ENCODE assay signal across 11 cellular contexts in the genomic region with DNA sequence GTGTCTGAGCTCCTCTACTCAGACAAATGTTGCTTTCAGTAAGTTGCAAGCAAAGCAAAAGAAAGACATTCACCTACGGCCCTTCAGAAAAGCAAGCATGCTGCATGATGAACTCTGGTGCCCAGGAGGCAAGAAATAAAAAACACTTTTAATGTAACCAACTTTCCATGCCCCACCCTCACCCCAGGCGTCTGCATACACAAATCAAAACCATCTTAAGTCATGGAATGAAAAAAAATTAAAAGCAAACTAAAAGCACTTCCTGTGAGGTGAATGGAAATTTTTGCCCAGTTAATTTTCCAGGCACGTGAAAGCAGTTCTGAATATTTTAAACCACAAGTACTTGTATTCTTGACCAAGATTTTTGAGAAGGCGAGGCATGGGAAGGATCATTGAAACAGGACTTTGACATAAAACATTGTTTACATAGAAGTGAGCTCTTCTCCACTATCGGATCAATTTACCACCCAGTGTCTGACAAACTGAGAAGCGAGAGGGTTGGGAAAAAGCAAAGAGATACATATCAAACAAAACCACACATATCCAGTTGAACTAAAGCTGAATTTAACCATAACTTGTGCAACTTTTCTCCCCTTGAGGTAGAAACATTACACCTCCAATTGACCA. TPM values are rescaled to one million over a fixed set of nuclear protein-coding genes. Genes with fewer than 3 reads are reported as not detected.
DNase-seq lines count a peak whose midpoint lies in the region; ATAC-seq and TF ChIP-seq lines count a peak whose summit lies in the region.
"Had no signal": no experiment of that assay in that cellular context is flagged by ENCODE, and none has a peak within 500 bp of the region (broad histone marks: within the 10 kb centered on the region; RNA-seq: fewer than 3 reads in every experiment).

No MANE protein-coding gene starts in this region.

- H3K36me3 Mint-ChIP-seq in activated naive CD4-positive, alpha-beta T cell treated with anti-CD3 and anti-CD28 coated beads, Interleukin-2, amount 10 ng/mL, durations not matched to agents 7 days and 5 days: peaks cover 30% of the 10 kb centered on the region
- no peaks in the 10 kb centered on the region for H3K36me3 Mint-ChIP-seq in osteocyte (ENCODE audit: unreplicated experiment)

- peaks cover 51% of the 10 kb centered on the region for H3K4me1 Mint-ChIP-seq in activated naive CD4-positive, alpha-beta T cell treated with anti-CD3 and anti-CD28 coated beads, Interleukin-2, amount 10 ng/mL, durations not matched to agents 7 days and 5 days
- H3K4me1 Mint-ChIP-seq in osteocyte (ENCODE audit: unreplicated experiment): peaks cover 25% of the 10 kb centered on the region
- H3K4me1 Mint-ChIP-seq: neural crest cell had no signal

- DNase-seq in activated effector memory CD4-positive, alpha-beta T cell treated with anti-CD3 and anti-CD28 coated beads, Interleukin-2, amount 50 U/mL, for 16 hours: peak; percentile 83
- no peak for DNase-seq in activated effector memory CD4-positive, alpha-beta T cell treated with Interleukin-2 at 50 U/mL for 16 hours
- DNase-seq in activated naive CD4-positive, alpha-beta T cell treated with anti-CD3 and anti-CD28 coated beads, Interleukin-2, amount 10 ng/mL, durations not matched to agents 7 days and 5 days: peak; percentile 62
- no peak for DNase-seq in osteocyte (ENCODE audit: extremely low spot score, unreplicated experiment)
- DNase-seq in SJCRH30: no peak
- DNase-seq in glomerular visceral epithelial cell (ENCODE audit: extremely low spot score): no peak
- DNase-seq in NOMO-1 treated with DMSO at 0.1 percent for 48 hours (lab: John Stamatoyannopoulos, UW; ENCODE audit: unreplicated experiment): no peak
- DNase-seq: NCI-H2029 had no signal

- no peaks in the 10 kb centered on the region for H3K27me3 Mint-ChIP-seq in activated naive CD4-positive, alpha-beta T cell treated with anti-CD3 and anti-CD28 coated beads, Interleukin-2, amount 10 ng/mL, durations not matched to agents 7 days and 5 days
- peaks cover 9% of the 10 kb centered on the region for H3K27me3 Mint-ChIP-seq in osteocyte (ENCODE audit: unreplicated experiment)

- CTCF ChIA-PET in activated naive CD4-positive, alpha-beta T cell treated with anti-CD3 and anti-CD28 coated beads, Interleukin-2, amount 10 ng/mL, durations not matched to agents 7 days and 5 days (lab: Charles Lee): interaction anchor here (0.6 to 2.3 kb wide), 6 partner anchors 10 to 225 kb away, joined by 3 to 16 read pairs (median 4); no protein-coding TSS in a partner anchor

- no peaks in the 10 kb centered on the region for H3K4me1 ChIP-seq in SJCRH30

- H3K27ac Mint-ChIP-seq in activated naive CD4-positive, alpha-beta T cell treated with anti-CD3 and anti-CD28 coated beads, Interleukin-2, amount 10 ng/mL, durations not matched to agents 7 days and 5 days: peak overlapping the region; percentile 96
- peak overlapping the region; percentile 85 for H3K27ac Mint-ChIP-seq in osteocyte (ENCODE audit: unreplicated experiment)

- H3K27me3 ChIP-seq in SJCRH30: no peaks in the 10 kb centered on the region
- H3K27me3 ChIP-seq: suprapubic skin had no signal

- ATAC-seq in HG03175 (IDR thresholded peaks at IDR 0.05; ENCODE audit: unreplicated experiment): no peak

- H3K9me3 Mint-ChIP-seq in activated naive CD4-positive, alpha-beta T cell treated with anti-CD3 and anti-CD28 coated beads, Interleukin-2, amount 10 ng/mL, durations not matched to agents 7 days and 5 days: peaks cover 2% of the 10 kb centered on the region
- H3K9me3 Mint-ChIP-seq in osteocyte (ENCODE audit: unreplicated experiment): no peaks in the 10 kb centered on the region
- H3K9me3 Mint-ChIP-seq: neural crest cell had no signal

- no peaks in the 10 kb centered on the region; the same call in 1 of the 2 replicates for H3K9me3 ChIP-seq in SJCRH30 (replicated peaks)
- H3K9me3 ChIP-seq: suprapubic skin had no signal

- TF ChIP-seq CTCF in osteocyte (IDR thresholded peaks at IDR 0.05): no peak

- H3K36me3 ChIP-seq in SJCRH30: no peaks in the 10 kb centered on the region
- H3K36me3 ChIP-seq: suprapubic skin had no signal

- H3K27ac ChIP-seq in SJCRH30: no peak overlapping the region
- H3K27ac ChIP-seq: suprapubic skin had no signal

- peak overlapping the region; percentile 62 for H3K4me3 Mint-ChIP-seq in activated naive CD4-positive, alpha-beta T cell treated with anti-CD3 and anti-CD28 coated beads, Interleukin-2, amount 10 ng/mL, durations not matched to agents 7 days and 5 days
- H3K4me3 Mint-ChIP-seq in osteocyte (ENCODE audit: unreplicated experiment): peak overlapping the region; percentile 39
- H3K4me3 Mint-ChIP-seq: neural crest cell had no signal

- no peak overlapping the region for H3K4me3 ChIP-seq in SJCRH30
- H3K4me3 ChIP-seq: suprapubic skin had no signal

RNA-seq across cellular contexts. Expression of gene ICOS, which starts 2.4 kb away (rescaled TPM):
- not detected in 2 replicates for total RNA-seq in osteocyte
- not detected in 2 replicates for total RNA-seq in SJCRH30 (2014; rRNA removed; shearing (Covaris generic))
- total RNA-seq: neural crest cell had no signal

Comparison
In these comparisons a context has a peak if more than half of its experiments do, and no peak if none do; other contexts are left out.
1. DNase-seq: peak in activated effector memory CD4-positive, alpha-beta T cell treated with anti-CD3 and anti-CD28 coated beads, Interleukin-2, amount 50 U/mL, for 16 hours (single experiment) and activated naive CD4-positive, alpha-beta T cell treated with anti-CD3 and anti-CD28 coated beads, Interleukin-2, amount 10 ng/mL, durations not matched to agents 7 days and 5 days (single experiment); none in activated effector memory CD4-positive, alpha-beta T cell treated with Interleukin-2 at 50 U/mL for 16 hours (single experiment), osteocyte (single experiment), SJCRH30 (0 of 2), glomerular visceral epithelial cell (single experiment) and NOMO-1 treated with DMSO at 0.1 percent for 48 hours (single experiment).